In the genomic region with DNA sequence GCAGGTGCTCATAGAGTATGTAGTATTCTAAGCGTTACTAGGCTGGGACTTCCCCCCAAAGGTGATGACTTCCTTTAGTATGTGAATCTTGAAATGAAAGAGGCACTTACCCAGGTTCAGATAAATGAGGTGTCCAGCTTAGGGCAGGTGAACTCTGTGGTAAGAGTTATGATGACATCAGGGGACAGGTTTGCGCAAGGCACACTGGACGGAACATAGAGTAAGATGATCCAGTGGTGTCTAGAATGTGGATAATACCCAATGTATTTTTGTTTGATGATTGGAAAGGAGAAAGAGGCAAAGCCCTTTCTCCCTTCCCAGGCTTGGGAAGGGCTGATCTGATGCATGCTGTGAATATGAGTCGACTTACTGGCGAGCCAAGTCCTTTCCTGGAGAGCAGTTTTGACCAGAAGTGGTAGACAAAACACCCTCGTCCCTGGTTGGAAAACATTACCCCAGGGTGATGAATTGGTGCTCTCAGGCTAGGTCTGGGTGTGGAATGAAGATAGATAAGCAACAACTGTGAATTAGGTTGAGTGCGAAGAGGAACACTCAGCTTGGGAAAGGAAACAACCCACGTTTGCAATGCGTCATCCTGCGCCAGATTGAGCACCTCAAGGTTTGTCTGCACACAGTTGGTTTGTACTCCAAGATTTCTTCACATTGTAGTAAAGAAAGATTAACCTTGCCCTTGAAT, we compare ENCODE assay signal across 1 cellular context.
TF ChIP-seq lines count a peak whose summit lies in the region.

No MANE protein-coding gene starts in this region.

TF ChIP-seq in HEK293, 187 proteins besides CTCF, POLR2A, EP300 and RAD21 (continued from another document):
- TF ChIP-seq, protein P1, sequence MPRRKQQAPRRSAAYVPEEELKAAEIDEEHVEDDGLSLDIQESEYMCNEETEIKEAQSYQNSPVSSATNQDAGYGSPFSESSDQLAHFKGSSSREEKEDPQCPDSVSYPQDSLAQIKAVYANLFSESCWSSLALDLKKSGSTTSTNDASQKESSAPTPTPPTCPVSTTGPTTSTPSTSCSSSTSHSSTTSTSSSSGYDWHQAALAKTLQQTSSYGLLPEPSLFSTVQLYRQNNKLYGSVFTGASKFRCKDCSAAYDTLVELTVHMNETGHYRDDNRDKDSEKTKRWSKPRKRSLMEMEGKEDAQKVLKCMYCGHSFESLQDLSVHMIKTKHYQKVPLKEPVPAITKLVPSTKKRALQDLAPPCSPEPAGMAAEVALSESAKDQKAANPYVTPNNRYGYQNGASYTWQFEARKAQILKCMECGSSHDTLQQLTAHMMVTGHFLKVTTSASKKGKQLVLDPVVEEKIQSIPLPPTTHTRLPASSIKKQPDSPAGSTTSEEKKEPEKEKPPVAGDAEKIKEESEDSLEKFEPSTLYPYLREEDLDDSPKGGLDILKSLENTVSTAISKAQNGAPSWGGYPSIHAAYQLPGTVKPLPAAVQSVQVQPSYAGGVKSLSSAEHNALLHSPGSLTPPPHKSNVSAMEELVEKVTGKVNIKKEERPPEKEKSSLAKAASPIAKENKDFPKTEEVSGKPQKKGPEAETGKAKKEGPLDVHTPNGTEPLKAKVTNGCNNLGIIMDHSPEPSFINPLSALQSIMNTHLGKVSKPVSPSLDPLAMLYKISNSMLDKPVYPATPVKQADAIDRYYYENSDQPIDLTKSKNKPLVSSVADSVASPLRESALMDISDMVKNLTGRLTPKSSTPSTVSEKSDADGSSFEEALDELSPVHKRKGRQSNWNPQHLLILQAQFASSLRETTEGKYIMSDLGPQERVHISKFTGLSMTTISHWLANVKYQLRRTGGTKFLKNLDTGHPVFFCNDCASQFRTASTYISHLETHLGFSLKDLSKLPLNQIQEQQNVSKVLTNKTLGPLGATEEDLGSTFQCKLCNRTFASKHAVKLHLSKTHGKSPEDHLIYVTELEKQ (tag by site-specific recombination; IDR thresholded peaks at IDR 0.05; ENCODE audit: borderline replicate concordance) = no peak
- no peak for TF ChIP-seq SALL2 (tag by site-specific recombination; IDR thresholded peaks at IDR 0.05; ENCODE audit: borderline replicate concordance)
